ENCODE assay signal across 8 cellular contexts in the genomic region with DNA sequence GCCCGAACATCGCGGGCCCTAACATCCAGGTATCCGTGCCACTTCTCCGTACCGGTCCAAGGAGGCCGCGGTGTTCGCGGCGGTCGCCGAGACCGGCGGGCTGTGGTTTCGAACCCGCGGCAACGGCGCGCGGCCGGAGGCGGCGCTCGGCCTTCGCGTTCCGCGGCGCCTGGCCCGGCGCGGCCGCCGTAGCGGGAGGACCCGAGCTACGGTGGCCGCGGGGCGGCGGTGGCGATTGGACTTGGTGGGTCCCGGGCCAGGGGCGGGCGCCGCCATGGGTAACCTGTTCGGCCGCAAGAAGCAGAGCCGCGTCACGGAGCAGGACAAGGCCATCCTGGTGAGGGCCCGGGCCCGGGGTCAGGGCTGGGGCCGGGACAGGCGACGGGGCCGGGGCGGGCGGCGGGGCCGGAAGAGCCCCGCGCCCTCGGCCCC. TPM values are rescaled to one million over a fixed set of nuclear protein-coding genes. Genes with fewer than 3 reads are reported as not detected.
DNase-seq lines count a peak whose midpoint lies in the region; ATAC-seq, FAIRE-seq and TF ChIP-seq lines count a peak whose summit lies in the region.

A gene (plus strand): TSS at position 197 of the 432 bp plus-strand sequence. CDS start 78 bp downstream, at position 275.

- peak within 1 kb of the TSS; percentile 100 for H3K4me2 ChIP-seq in KMS-11

- no peaks in the 10 kb centered on the region for H3K27me3 Mint-ChIP-seq in T-helper 17 cell

- no peaks in the 10 kb centered on the region for H4K20me1 ChIP-seq in KMS-11 (ENCODE audit: insufficient read depth)

- H3K4me3 ChIP-seq in KMS-11 (IDR thresholded peaks at IDR 0.05; ENCODE audit: insufficient read depth, low read depth, low read length) (no peak within 1 kb of the TSS), upper lobe of left lung (peak within 1 kb of the TSS; percentile 67 to 99 (median 96))

- H3K79me2 ChIP-seq in KMS-11 (ENCODE audit: insufficient read depth, low read depth): no peaks in the 10 kb centered on the region

- no peaks in the 10 kb centered on the region; the same call in 1 of the 2 replicates for H3K36me3 ChIP-seq in KMS-11 (ENCODE audit: insufficient read depth)
- H3K36me3 ChIP-seq in upper lobe of left lung: peaks cover 4 to 22% (median 20%) of the 10 kb centered on the region in 4 donors

- H2AFZ ChIP-seq in KMS-11 (ENCODE audit: low read depth): peak within 1 kb of the TSS; percentile 100

- peak within 1 kb of the TSS; percentile 81 for H3K4me3 Mint-ChIP-seq in T-helper 17 cell

- FAIRE-seq in GM12891 (lab: Jason Lieb, UNC): peak; percentile 96

- TF ChIP-seq CTCF in 22Rv1 (IDR thresholded peaks at IDR 0.05) (peak; percentile 19; the same call in 1 of the 2 replicates), KMS-11 (conservative IDR thresholded peaks at IDR 0.05; ENCODE audit: low read depth, low read length) (no peak), upper lobe of left lung (IDR thresholded peaks at IDR 0.05) (peak in 5 of 6 experiments; percentile 42 to 79 (median 69))

- TF ChIP-seq EP300 in upper lobe of left lung (IDR thresholded peaks at IDR 0.05): no peak

- TF ChIP-seq POLR2A in GM12891 (IDR thresholded peaks at IDR 0.05; ENCODE audit: low read depth, low read length) (no peak), upper lobe of left lung (IDR thresholded peaks at IDR 0.05) (peak in 1 of 4 donors; percentile 59)

- H3K9ac ChIP-seq in KMS-11: peak within 1 kb of the TSS; percentile 74

- intact Hi-C loops in left cardiac atrium (cut with DNase I): no loop called here
- intact Hi-C loops in posterior vena cava (cut with DNase I): loop anchor here (1.0 to 2.0 kb wide), 2 partner anchors 22 to 105 kb away; no protein-coding TSS in a partner anchor

- ATAC-seq in T-helper 17 cell: peak; percentile 79
- peak; percentile 58 to 72 for ATAC-seq in left cardiac atrium
- peak; percentile 17 to 87 for ATAC-seq in upper lobe of left lung (ENCODE audit: low FRiP score in 2 of 2)

- 0% methylated on average over 3 to 6 of the region's 66 CpGs for WGBS in upper lobe of left lung, 2 donors

- H3K4me1 ChIP-seq in KMS-11 (ENCODE audit: low read depth, poor library complexity, severe bottlenecking) (peaks cover 16% of the 10 kb centered on the region), upper lobe of left lung (peaks cover 19 to 62% (median 40%) of the 10 kb centered on the region in 4 donors)

- H3K27ac Mint-ChIP-seq in T-helper 17 cell: peak within 1 kb of the TSS; percentile 92

- no peaks in the 10 kb centered on the region for H3K9me3 ChIP-seq in T-helper 17 cell (ENCODE audit: control insufficient read depth, low read length, poor library complexity, severe bottlenecking)
- H3K9me3 ChIP-seq in upper lobe of left lung: no peaks in the 10 kb centered on the region

- H3K27me3 ChIP-seq in KMS-11 (ENCODE audit: insufficient read depth, low read depth) (peaks cover 34% of the 10 kb centered on the region; the same call in 1 of the 2 replicates), upper lobe of left lung (no peaks in the 10 kb centered on the region)

- DNase-seq in GM12891 (ENCODE audit: insufficient read length, low spot score) (peak; percentile 91), T-helper 17 cell (peak; percentile 61 to 66 (median 63)), amniotic epithelial cell (ENCODE audit: low read depth) (peak; percentile 63), left cardiac atrium (peak; percentile 86), posterior vena cava (ENCODE audit: low spot score) (peak; percentile 93), upper lobe of left lung (peak; percentile 71 to 97)

- H3K36me3 Mint-ChIP-seq in T-helper 17 cell (ENCODE audit: low read depth): no peaks in the 10 kb centered on the region

- peak within 1 kb of the TSS; percentile 64 for H3K27ac ChIP-seq in 22Rv1
- no peak within 1 kb of the TSS for H3K27ac ChIP-seq in KMS-11
- peak within 1 kb of the TSS; percentile 66 to 90 (median 76) for H3K27ac ChIP-seq in upper lobe of left lung

- H3K4me1 Mint-ChIP-seq in T-helper 17 cell: peaks cover 5% of the 10 kb centered on the region

TF ChIP-seq in GM12891, 5 proteins besides CTCF, POLR2A, EP300 and RAD21:
- TF ChIP-seq SPI1 (IDR thresholded peaks at IDR 0.05; ENCODE audit: low read depth, low read length) (no peak), PAX5 (IDR thresholded peaks at IDR 0.05; ENCODE audit: insufficient read depth, low read length, severe bottlenecking) (peak; percentile 50)

RNA-seq across cellular contexts. Expression of the gene that starts here (rescaled TPM):
- polyA plus RNA-seq in GM12891 (2012; ENCODE audit: low read depth, missing spikeins): 11.2 TPM
- total RNA-seq in T-helper 17 cell: 10 to 100 TPM; 21.0 to 25.6 TPM
- 10 to 100 TPM; 17.4 to 19.1 TPM for total RNA-seq in left cardiac atrium
- 10 to 100 TPM; 23.7 to 25.9 TPM for total RNA-seq in posterior vena cava
- total RNA-seq in upper lobe of left lung: 10 to 100 TPM; 29.5 to 75.4 (median 34.8) TPM

Comparison
In these comparisons a context has a peak if more than half of its experiments do, and no peak if none do; other contexts are left out.
1. intact Hi-C loops: an anchor here in posterior vena cava (1.0 to 2.0 kb wide); none called in left cardiac atrium.